ENCODE assay signal across 20 cellular contexts in the genomic region with DNA sequence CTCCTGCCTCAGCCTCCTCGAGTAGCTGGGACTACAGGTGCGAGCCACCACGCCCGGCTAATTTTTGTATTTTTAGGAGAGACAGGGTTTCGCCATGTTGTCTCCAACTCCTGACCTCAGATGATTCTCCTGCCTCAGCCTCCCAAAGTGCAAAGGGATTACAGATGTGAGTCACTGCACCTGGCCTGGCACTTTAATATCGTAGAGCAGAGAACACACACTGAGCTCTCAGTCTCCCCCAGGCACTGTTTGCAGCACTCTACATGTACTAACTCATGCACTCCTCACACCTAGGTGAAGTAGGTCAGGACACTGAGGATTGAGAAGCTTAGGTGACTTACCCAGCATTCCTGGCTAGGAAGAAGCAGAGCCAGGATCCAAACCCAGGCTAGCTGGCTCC. TPM values are rescaled to one million over a fixed set of nuclear protein-coding genes. Genes with fewer than 3 reads are reported as not detected.
"Had no signal": no experiment of that assay in that cellular context is flagged by ENCODE, and none has a peak within 500 bp of the region (broad histone marks: within the 10 kb centered on the region; RNA-seq: fewer than 3 reads in every experiment).

No MANE protein-coding gene starts in this region.

- H3K9me3 Mint-ChIP-seq: activated naive CD8-positive, alpha-beta T cell treated with anti-CD3 and anti-CD28 coated beads, Interleukin-2, amount 10 ng/mL, durations not matched to agents 7 days and 5 days; endodermal cell; memory B cell; nephron had no signal

- H3K4me3 ChIP-seq: coronary artery, hepatocyte, pancreas, psoas muscle, right atrium auricular region, thyroid gland, upper lobe of right lung had no signal

- DNase-seq: activated CD4-positive, CD25-positive, alpha-beta regulatory T cell; activated naive CD8-positive, alpha-beta T cell treated with anti-CD3 and anti-CD28 coated beads, Interleukin-2, amount 10 ng/mL, durations not matched to agents 7 days and 5 days had no signal

- H3K4me1 ChIP-seq: psoas muscle, right atrium auricular region, thyroid gland had no signal

- H3K9me3 ChIP-seq: pancreas, psoas muscle, right atrium auricular region, thyroid gland, upper lobe of right lung had no signal

- H3K27me3 Mint-ChIP-seq: memory B cell, T-helper 17 cell had no signal

- H3K27me3 ChIP-seq: hepatocyte, pancreas, right atrium auricular region, thyroid gland, upper lobe of right lung had no signal

- H3K4me1 Mint-ChIP-seq: nephron had no signal

- H3K27ac Mint-ChIP-seq: activated naive CD8-positive, alpha-beta T cell treated with anti-CD3 and anti-CD28 coated beads, Interleukin-2, amount 10 ng/mL, durations not matched to agents 7 days and 5 days; endodermal cell; memory B cell; nephron; T-helper 17 cell had no signal

- H3K27ac ChIP-seq: coronary artery, hepatocyte, pancreas, psoas muscle, right atrium auricular region, thyroid gland, upper lobe of right lung had no signal

- H3K36me3 ChIP-seq: pancreas, right atrium auricular region, thyroid gland, upper lobe of right lung had no signal

- H3K4me3 Mint-ChIP-seq: activated naive CD8-positive, alpha-beta T cell treated with anti-CD3 and anti-CD28 coated beads, Interleukin-2, amount 10 ng/mL, durations not matched to agents 7 days and 5 days; endodermal cell; memory B cell; nephron; T-helper 17 cell had no signal

- FAIRE-seq: frontal cortex, pancreas had no signal

RNA-seq across cellular contexts. Expression of gene SLC13A5, which starts 46.6 kb away (rescaled TPM):
- total RNA-seq: activated CD8-positive, alpha-beta memory T cell treated with anti-CD3 and anti-CD28 coated beads for 36 hours; activated naive CD8-positive, alpha-beta T cell treated with anti-CD3 and anti-CD28 coated beads, Interleukin-2, amount 10 ng/mL, durations not matched to agents 7 days and 5 days; epithelial cell of proximal tubule; left ventricle myocardium superior; mononuclear cell; myocyte; right atrium auricular region; subcutaneous adipose tissue; T-helper 17 cell; upper lobe of right lung had no signal
